In the genomic region with DNA sequence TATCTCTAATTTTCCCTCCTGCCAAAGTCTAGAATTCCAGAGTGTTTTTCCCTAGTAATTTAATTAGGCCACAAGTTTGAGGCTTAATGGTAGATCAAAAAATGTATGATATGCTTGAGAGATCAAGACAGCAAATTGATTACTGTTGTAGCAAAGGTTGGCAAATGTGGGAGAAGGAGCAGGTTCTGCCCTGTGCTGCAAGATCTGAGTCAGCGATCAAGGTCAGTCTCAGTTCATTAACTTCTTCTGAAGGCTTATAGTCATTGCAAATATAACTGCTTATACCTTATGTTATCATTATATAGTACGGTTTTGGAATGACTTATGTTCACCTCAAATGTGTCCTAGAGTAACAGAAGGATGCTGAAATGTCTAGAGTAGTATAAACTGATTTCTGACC, we compare ENCODE assay signal across 21 cellular contexts.
DNase-seq lines count a peak whose midpoint lies in the region; ATAC-seq, FAIRE-seq and TF ChIP-seq lines count a peak whose summit lies in the region.
"Had no signal": no experiment of that assay in that cellular context is flagged by ENCODE, and none has a peak within 500 bp of the region (broad histone marks: within the 10 kb centered on the region; RNA-seq: fewer than 3 reads in every experiment).

No MANE protein-coding gene starts in this region.

- peak overlapping the region; percentile 77 for H3K27ac Mint-ChIP-seq in mesothelial cell of epicardium
- H3K27ac Mint-ChIP-seq: activated CD4-positive, alpha-beta memory T cell treated with anti-CD3 and anti-CD28 coated beads for 36 hours; activated naive CD4-positive, alpha-beta T cell treated with anti-CD3 and anti-CD28 coated beads, Interleukin-2, amount 10 ng/mL, durations not matched to agents 7 days and 5 days; CD4-positive, CD25-positive, alpha-beta regulatory T cell had no signal

- DNase-seq in GM06990 (ENCODE audit: extremely low read depth, insufficient read length) (peak; percentile 13), bronchial epithelial cell (ENCODE audit: low read depth) (peak; percentile 10), mesothelial cell of epicardium (ENCODE audit: low spot score in 2 of 2, unreplicated experiment in 2 of 2) (no peak), putamen (ENCODE audit: low spot score) (no peak), NCI-H2029 (lab: John Stamatoyannopoulos, UW) (no peak), NCI-H146 treated with DMSO at 0.1 percent for 48 hours (lab: John Stamatoyannopoulos, UW; ENCODE audit: unreplicated experiment) (no peak)
- DNase-seq: activated CD4-positive, alpha-beta memory T cell treated with anti-CD3 and anti-CD28 coated beads for 36 hours; activated naive CD4-positive, alpha-beta T cell treated with anti-CD3 and anti-CD28 coated beads, Interleukin-2, amount 10 ng/mL, durations not matched to agents 7 days and 5 days; activated T-cell treated with anti-CD3 and anti-CD28 coated beads, Interleukin-2, amount 50 U/mL, for 1 hour; CD4-positive, CD25-positive, alpha-beta regulatory T cell; DMS153; natural killer cell; NCI-H2171 treated with DMSO at 0.1 percent for 48 hours; NCI-H774; pancreas; stimulated activated CD4-positive, alpha-beta T cell treated with anti-CD3 and anti-CD28 coated beads, Interleukin-2, amount 100 ng/mL, for 48 hours had no signal

- peaks cover 34% of the 10 kb centered on the region for H3K4me1 Mint-ChIP-seq in mesothelial cell of epicardium
- H3K4me1 Mint-ChIP-seq: activated naive CD4-positive, alpha-beta T cell treated with anti-CD3 and anti-CD28 coated beads, Interleukin-2, amount 10 ng/mL, durations not matched to agents 7 days and 5 days; natural killer cell had no signal

- H3K27me3 ChIP-seq in GM06990 (replicated peaks; ENCODE audit: control insufficient read depth, insufficient read depth, low read length) (no peaks in the 10 kb centered on the region), bronchial epithelial cell (ENCODE audit: control insufficient read depth, insufficient read depth, low read length) (no peaks in the 10 kb centered on the region)
- H3K27me3 ChIP-seq: hepatocyte, pancreas had no signal

- H3K4me3 Mint-ChIP-seq in mesothelial cell of epicardium = no peak overlapping the region
- H3K4me3 Mint-ChIP-seq: activated CD4-positive, alpha-beta memory T cell treated with anti-CD3 and anti-CD28 coated beads for 36 hours; activated naive CD4-positive, alpha-beta T cell treated with anti-CD3 and anti-CD28 coated beads, Interleukin-2, amount 10 ng/mL, durations not matched to agents 7 days and 5 days; CD4-positive, CD25-positive, alpha-beta regulatory T cell; natural killer cell had no signal

- H3K9me3 Mint-ChIP-seq in mesothelial cell of epicardium = peaks cover 6% of the 10 kb centered on the region
- H3K9me3 Mint-ChIP-seq: natural killer cell had no signal

- no peak for FAIRE-seq in bronchial epithelial cell (lab: Jason Lieb, UNC)
- FAIRE-seq: keratinocyte, pancreas had no signal

- no peaks in the 10 kb centered on the region for H3K27me3 Mint-ChIP-seq in mesothelial cell of epicardium (ENCODE audit: low read depth)
- H3K27me3 Mint-ChIP-seq: activated CD4-positive, alpha-beta memory T cell treated with anti-CD3 and anti-CD28 coated beads for 36 hours; activated naive CD4-positive, alpha-beta T cell treated with anti-CD3 and anti-CD28 coated beads, Interleukin-2, amount 10 ng/mL, durations not matched to agents 7 days and 5 days; CD4-positive, CD25-positive, alpha-beta regulatory T cell had no signal

- H3K36me3 Mint-ChIP-seq in mesothelial cell of epicardium = peaks cover 24% of the 10 kb centered on the region

- TF ChIP-seq CTCF in GM06990 (IDR thresholded peaks at IDR 0.05; ENCODE audit: insufficient read depth, low read length, poor library complexity, severe bottlenecking) = no peak
- TF ChIP-seq CTCF in bronchial epithelial cell (IDR thresholded peaks at IDR 0.05; ENCODE audit: insufficient read depth, low read length, severe bottlenecking) = no peak
- TF ChIP-seq CTCF in mesothelial cell of epicardium (IDR thresholded peaks at IDR 0.05; ENCODE audit: unreplicated experiment) = no peak

- H3K36me3 ChIP-seq in GM06990 (ENCODE audit: control insufficient read depth, insufficient read depth, low read length) (no peaks in the 10 kb centered on the region), bronchial epithelial cell (ENCODE audit: control insufficient read depth, insufficient read depth, low read length) (no peaks in the 10 kb centered on the region)
- H3K36me3 ChIP-seq: pancreas had no signal

- H3K4me3 ChIP-seq in GM06990 (replicated peaks; ENCODE audit: low read depth, low read length) (no peak overlapping the region), bronchial epithelial cell (ENCODE audit: low read depth, low read length) (no peak overlapping the region)
- H3K4me3 ChIP-seq: hepatocyte, pancreas, skin epidermis had no signal

- peak; percentile 44 for ATAC-seq in HG03378 (IDR thresholded peaks at IDR 0.05; ENCODE audit: unreplicated experiment)
- no peak for ATAC-seq in HG02642 (IDR thresholded peaks at IDR 0.05; ENCODE audit: poor library complexity, unreplicated experiment)
- ATAC-seq: natural killer cell had no signal

Comparison
In these comparisons a context has a peak if more than half of its experiments do, and no peak if none do; other contexts are left out.
1. DNase-seq: peak in GM06990 (single experiment) and bronchial epithelial cell (single experiment); none in mesothelial cell of epicardium (0 of 2), putamen (single experiment), NCI-H2029 (single experiment) and NCI-H146 treated with DMSO at 0.1 percent for 48 hours (single experiment).